Comparison of ENCODE assay signal across 8 cellular contexts in the genomic region with DNA sequence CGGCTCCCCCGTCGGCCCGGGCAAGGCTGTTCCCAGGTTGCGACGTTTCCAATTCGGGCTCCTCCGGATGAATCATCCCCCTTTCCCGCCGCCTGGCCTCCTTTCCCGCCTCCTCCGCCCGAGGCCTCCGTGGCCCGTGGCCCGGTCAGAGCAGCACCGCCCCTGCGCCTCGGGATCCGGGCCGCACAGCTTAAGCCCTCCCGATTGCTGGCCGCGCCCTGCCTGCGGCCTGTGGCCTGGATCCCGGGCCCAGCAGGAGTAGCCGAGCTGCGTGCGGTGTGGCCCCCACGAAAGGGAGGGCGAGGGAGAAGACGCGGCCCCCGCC. TPM values are rescaled to one million over a fixed set of nuclear protein-coding genes. Genes with fewer than 3 reads are reported as not detected.
A peak's percentile ranks its signal among the peaks of the same experiment; 100 is the strongest.
DNase-seq lines count a peak whose midpoint lies in the region; ATAC-seq, FAIRE-seq and TF ChIP-seq lines count a peak whose summit lies in the region.

No MANE protein-coding gene starts in this region.

- H3K4me1 ChIP-seq in PC-9 (replicated peaks; ENCODE audit: insufficient read depth) (no peaks in the 10 kb centered on the region), muscle layer of colon (ENCODE audit: insufficient read depth, low read length) (peaks cover 34% of the 10 kb centered on the region)

- TF ChIP-seq CTCF in PC-9 (conservative IDR thresholded peaks at IDR 0.05): no peak

- POLR2A ChIA-PET in PC-9 (lab: Charles Lee; ENCODE audit: unreplicated experiment): interaction anchor here (0.6 kb wide), 1 partner anchor 619 kb away, joined by 17 read pairs; no protein-coding TSS in a partner anchor

- peak overlapping the region; percentile 79 for H3K9ac ChIP-seq in muscle layer of colon (ENCODE audit: low read length)

- no peak for FAIRE-seq in GM19239 (lab: Jason Lieb, UNC)

- H3K27ac ChIP-seq in PC-9: no peak overlapping the region
- peak overlapping the region; percentile 98 for H3K27ac ChIP-seq in muscle layer of colon (ENCODE audit: low read depth, low read length)

- intact Hi-C loops in PC-9 (cut with micrococcal nuclease; ENCODE audit: unreplicated experiment): no loop called here

- H3K79me2 ChIP-seq in PC-9 (ENCODE audit: low read depth): no peaks in the 10 kb centered on the region

- no peaks in the 10 kb centered on the region for H4K20me1 ChIP-seq in PC-9 (ENCODE audit: insufficient read depth)

- CTCF ChIA-PET in PC-9 (lab: Charles Lee): no interaction called here

- H3F3A ChIP-seq in PC-9 (ENCODE audit: insufficient read depth, low read depth): no peaks in the 10 kb centered on the region

- H3K27me3 ChIP-seq in PC-9 (ENCODE audit: insufficient read depth, low read depth): no peaks in the 10 kb centered on the region
- H3K27me3 ChIP-seq in muscle layer of colon (ENCODE audit: control insufficient read depth in 1 of 2, insufficient read depth in 2 of 2, low read length in 2 of 2): peaks cover 0 to 4% of the 10 kb centered on the region in 2 donors

- H3K36me3 ChIP-seq in PC-9 (ENCODE audit: low read depth) (no peaks in the 10 kb centered on the region), muscle layer of colon (ENCODE audit: insufficient read depth, low read length) (no peaks in the 10 kb centered on the region)

- DNase-seq in AG08396 (ENCODE audit: low spot score) (peak; percentile 91), PC-9 (peak; percentile 48 to 58), epidermal melanocyte (ENCODE audit: insufficient read length, low spot score) (peak; percentile 70), RKO (ENCODE audit: low spot score) (no peak), GM19239 (ENCODE audit: insufficient read length, low spot score) (no peak)
- no peak for DNase-seq in central memory CD4-positive, alpha-beta T cell

- ATAC-seq in HG03432 (IDR thresholded peaks at IDR 0.05; ENCODE audit: unreplicated experiment): no peak

- H2AFZ ChIP-seq in PC-9: peak overlapping the region; percentile 68; the same call in 1 of the 2 replicates

- H3K4me2 ChIP-seq in PC-9: peak overlapping the region; percentile 70

- H3K4me3 ChIP-seq in PC-9 (peak overlapping the region; percentile 46; the same call in 1 of the 2 replicates), muscle layer of colon (ENCODE audit: low read depth in 1 of 2, low read length in 2 of 2) (peak overlapping the region; percentile 69 to 96)

- H3K9me3 ChIP-seq in PC-9 (ENCODE audit: insufficient read depth, low read depth): no peaks in the 10 kb centered on the region
- H3K9me3 ChIP-seq in muscle layer of colon (ENCODE audit: low read length): no peaks in the 10 kb centered on the region

- no peaks in the 10 kb centered on the region for H3K9me2 ChIP-seq in PC-9 (ENCODE audit: insufficient read depth)

- no TSS peak for BruUV-seq in PC-9 (replicated peaks; lab: Mats Ljungman, UMichigan)

RNA-seq across cellular contexts. Expression of gene TMEM200B, which starts 1.1 kb away (rescaled TPM):
- total RNA-seq in PC-9 (2021): 1.1 and 1.2 TPM in 2 replicates

RNA-seq across cellular contexts. Expression of gene SRSF4, which starts 59.1 kb away (rescaled TPM):
- total RNA-seq in PC-9 (2021): 75.7 and 87.6 TPM in 2 replicates

Comparison
In these comparisons a context has a peak if more than half of its experiments do, and no peak if none do; other contexts are left out.
1. DNase-seq: peak in AG08396 (single experiment), PC-9 (2 of 2) and epidermal melanocyte (single experiment); none in RKO (single experiment), central memory CD4-positive, alpha-beta T cell (single experiment) and GM19239 (single experiment).